In the genomic region with DNA sequence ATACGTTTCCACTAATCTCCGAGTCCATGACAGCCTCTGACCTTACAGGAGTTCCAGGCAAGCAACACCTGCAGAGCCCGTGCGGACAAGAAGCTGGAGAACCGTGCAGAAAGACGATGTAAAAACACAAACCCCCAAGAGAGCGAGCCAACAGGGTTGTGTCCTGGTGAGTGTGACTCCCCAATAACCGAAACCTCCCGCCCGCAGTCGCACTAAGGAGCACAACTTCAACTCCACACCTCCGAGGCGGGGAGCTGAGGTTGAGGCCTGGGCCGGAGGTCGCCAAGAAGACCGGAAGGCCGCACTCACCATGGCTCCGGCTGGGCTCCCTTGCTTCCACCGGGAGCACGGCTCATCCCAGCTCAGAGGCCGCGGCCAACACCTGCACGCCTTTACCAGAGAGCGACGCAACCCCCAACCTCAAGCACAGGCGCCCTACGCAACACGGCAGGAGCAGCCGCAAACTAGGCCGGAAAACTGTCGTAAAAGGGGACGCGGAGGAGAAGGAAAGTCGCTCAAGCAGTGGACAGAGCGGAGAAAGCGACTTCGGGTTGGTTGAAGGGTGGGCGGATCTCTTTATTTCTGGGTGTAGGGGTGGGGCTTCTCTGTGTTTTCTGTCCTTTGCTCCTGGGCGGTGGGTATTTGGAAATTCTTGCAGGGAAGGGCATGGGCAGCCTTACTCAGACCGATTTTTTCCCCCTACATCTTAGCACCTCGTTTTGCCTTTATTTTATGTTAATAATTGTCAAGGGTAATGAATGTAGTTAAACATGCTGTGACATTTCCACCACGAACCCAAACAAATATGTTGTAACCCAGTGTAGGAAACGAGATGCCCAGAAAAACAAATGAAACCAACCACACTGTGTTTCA, we compare ENCODE assay signal across 8 cellular contexts. TPM values are rescaled to one million over a fixed set of nuclear protein-coding genes. Genes with fewer than 3 reads are reported as not detected.
DNase-seq lines count a peak whose midpoint lies in the region; ATAC-seq, FAIRE-seq and TF ChIP-seq lines count a peak whose summit lies in the region.

TSS of gene DNAJC19 (minus strand) at position 446 of the 873 bp plus-strand sequence. CDS start at position 312, 134 bp downstream.

- H3K27me3 ChIP-seq in bronchial epithelial cell (ENCODE audit: control insufficient read depth, insufficient read depth, low read length), result no peaks in the 10 kb centered on the region
- no peaks in the 10 kb centered on the region for H3K27me3 ChIP-seq in small intestine (ENCODE audit: control insufficient read depth in 2 of 2, insufficient read depth in 2 of 2, low read length in 2 of 2)

- FAIRE-seq in bronchial epithelial cell (lab: Jason Lieb, UNC) (no peak), small intestine (lab: Jason Lieb, UNC) (no peak)

- DNase-seq in AG04449 (ENCODE audit: low read depth, low spot score) (peak; percentile 87), NCI-H2227 treated with DMSO at 0.1 percent for 48 hours (lab: John Stamatoyannopoulos, UW) (peak; percentile 99), bronchial epithelial cell (ENCODE audit: low read depth) (peak; percentile 92), iPS-NIHi11 (ENCODE audit: low spot score) (peak; percentile 93), small intestine (peak; percentile 98)

- 0 to 1% (median 0%) methylated on average over 43 of the region's 43 CpGs for WGBS in small intestine, 3 donors

- CTCF ChIA-PET in AG04449 (lab: Yijun Ruan, JAX), result no interaction called here

- no peaks in the 10 kb centered on the region for H3K9me3 ChIP-seq in small intestine (ENCODE audit: control insufficient read depth, low read depth)

- peak within 1 kb of the TSS; percentile 90 to 92 for H3K27ac ChIP-seq in small intestine (ENCODE audit: low read depth in 1 of 2, low read length in 1 of 2)

- TF ChIP-seq CTCF in AG04449 (IDR thresholded peaks at IDR 0.05; ENCODE audit: insufficient read depth, low read length, missing control alignments) (no peak), WI38 (IDR thresholded peaks at IDR 0.05; ENCODE audit: low read depth, low read length) (no peak), bronchial epithelial cell (IDR thresholded peaks at IDR 0.05; ENCODE audit: insufficient read depth, low read length, severe bottlenecking) (no peak)

- no peaks in the 10 kb centered on the region for H3K4me1 ChIP-seq in small intestine (ENCODE audit: control insufficient read depth in 2 of 2, insufficient read depth in 1 of 2, low read depth in 1 of 2, low read length in 1 of 2)

- H3K36me3 ChIP-seq in bronchial epithelial cell (ENCODE audit: control insufficient read depth, insufficient read depth, low read length), result peaks cover 5% of the 10 kb centered on the region
- no peaks in the 10 kb centered on the region for H3K36me3 ChIP-seq in small intestine (ENCODE audit: control insufficient read depth in 2 of 2, insufficient read depth in 2 of 2, low read length in 2 of 2)

- POLR2A ChIA-PET in AG04449 (lab: Yijun Ruan, JAX), result interaction anchor here (1.1 kb wide), 1 partner anchor 15 kb away, joined by 4 read pairs; no protein-coding TSS in a partner anchor

- ATAC-seq in GM18907 (IDR thresholded peaks at IDR 0.05; ENCODE audit: unreplicated experiment) (peak; percentile 97), HG03159 (IDR thresholded peaks at IDR 0.05; ENCODE audit: unreplicated experiment) (peak; percentile 96)

- H3K4me3 ChIP-seq in AG04449 (ENCODE audit: low read depth, low read length) (peak within 1 kb of the TSS; percentile 83), WI38 (ENCODE audit: low read depth, low read length) (peak within 1 kb of the TSS; percentile 87), bronchial epithelial cell (ENCODE audit: low read depth, low read length) (peak within 1 kb of the TSS; percentile 78), small intestine (ENCODE audit: low read depth in 1 of 2, low read length in 2 of 2) (peak within 1 kb of the TSS; percentile 67 to 88)

RNA-seq across cellular contexts. Expression of gene DNAJC19, which starts in this region (rescaled TPM):
- total RNA-seq in bronchial epithelial cell, result 25.2 and 27.4 TPM in 2 replicates
- polyA plus RNA-seq in small intestine, result 10 to 100 TPM; 30.9 to 40.8 (median 32.4) TPM

Comparison
In these comparisons a context has a peak if more than half of its experiments do, and no peak if none do; other contexts are left out.
1. Peak in every context shown above with its lines: DNase-seq, ATAC-seq, H3K4me3 ChIP-seq and H3K27ac ChIP-seq.